In the genomic region with DNA sequence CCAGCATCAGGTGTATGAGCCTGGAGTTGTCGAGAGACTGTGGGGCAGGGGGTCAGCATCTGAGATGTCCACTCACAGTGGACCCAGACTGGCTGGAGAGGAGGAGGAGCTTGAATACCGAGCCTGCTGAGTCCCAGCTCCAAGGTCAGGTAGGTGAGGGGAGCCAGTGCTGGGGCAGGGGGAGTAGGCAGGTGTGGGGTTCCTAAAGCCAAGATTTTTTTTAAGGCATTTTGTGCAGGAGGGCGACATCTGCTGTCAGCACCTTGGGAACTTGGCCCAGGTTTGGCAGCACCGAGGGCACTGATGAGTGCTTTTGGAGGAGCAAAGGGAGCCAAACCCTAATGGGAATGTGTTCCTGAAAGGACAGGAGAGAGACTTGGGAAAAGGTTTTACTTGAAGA, we compare ENCODE assay signal across 28 cellular contexts.
DNase-seq lines count a peak whose midpoint lies in the region; ATAC-seq and TF ChIP-seq lines count a peak whose summit lies in the region.
"Had no signal": no experiment of that assay in that cellular context is flagged by ENCODE, and none has a peak within 500 bp of the region (broad histone marks: within the 10 kb centered on the region; RNA-seq: fewer than 3 reads in every experiment).

No MANE protein-coding gene starts in this region.

- no peak for TF ChIP-seq CTCF in WTC11 (IDR thresholded peaks at IDR 0.05)
- no peak for TF ChIP-seq CTCF in endothelial cell (IDR thresholded peaks at IDR 0.05; ENCODE audit: unreplicated experiment)
- TF ChIP-seq CTCF in suprapubic skin (IDR thresholded peaks at IDR 0.05): no peak

- no peaks in the 10 kb centered on the region for H3K9me3 Mint-ChIP-seq in activated CD4-positive, alpha-beta memory T cell treated with anti-CD3 and anti-CD28 coated beads, Interleukin-2, amount 10 ng/mL, durations not matched to agents 7 days and 5 days
- no peaks in the 10 kb centered on the region for H3K9me3 Mint-ChIP-seq in activated CD4-positive, alpha-beta memory T cell treated with anti-CD3 and anti-CD28 coated beads for 36 hours
- no peaks in the 10 kb centered on the region for H3K9me3 Mint-ChIP-seq in WTC11
- no peaks in the 10 kb centered on the region for H3K9me3 Mint-ChIP-seq in endothelial cell (ENCODE audit: unreplicated experiment)
- H3K9me3 Mint-ChIP-seq in stimulated activated effector memory CD8-positive, alpha-beta T cell treated with anti-CD3 and anti-CD28 coated beads, Interleukin-12 subunit alpha, Interleukin-12 subunit beta, amount 100 ng/mL, for 72 hours: no peaks in the 10 kb centered on the region

- H3K36me3 Mint-ChIP-seq in activated CD4-positive, alpha-beta memory T cell treated with anti-CD3 and anti-CD28 coated beads, Interleukin-2, amount 10 ng/mL, durations not matched to agents 7 days and 5 days (ENCODE audit: low read depth): peaks cover 48% of the 10 kb centered on the region
- H3K36me3 Mint-ChIP-seq in activated CD4-positive, alpha-beta memory T cell treated with anti-CD3 and anti-CD28 coated beads for 36 hours: peaks cover 63% of the 10 kb centered on the region
- H3K36me3 Mint-ChIP-seq in WTC11 (peaks cover 59% of the 10 kb centered on the region), endothelial cell (ENCODE audit: low read depth, unreplicated experiment) (peaks cover 63% of the 10 kb centered on the region)
- H3K36me3 Mint-ChIP-seq in stimulated activated effector memory CD8-positive, alpha-beta T cell treated with anti-CD3 and anti-CD28 coated beads, Interleukin-12 subunit alpha, Interleukin-12 subunit beta, amount 100 ng/mL, for 72 hours: peaks cover 88% of the 10 kb centered on the region

- no peak for DNase-seq in activated CD4-positive, alpha-beta memory T cell treated with anti-CD3 and anti-CD28 coated beads, Interleukin-2, amount 10 ng/mL, durations not matched to agents 7 days and 5 days
- no peak for DNase-seq in activated CD4-positive, alpha-beta memory T cell treated with anti-CD3 and anti-CD28 coated beads for 36 hours
- DNase-seq in WTC11 (ENCODE audit: low spot score) (no peak), endothelial cell (ENCODE audit: low spot score) (no peak), suprapubic skin (ENCODE audit: low spot score in 2 of 2) (no peak), kidney tubule cell (ENCODE audit: low spot score) (no peak)
- no peak for DNase-seq in stimulated activated effector memory CD8-positive, alpha-beta T cell treated with anti-CD3 and anti-CD28 coated beads, Interleukin-12 subunit alpha, Interleukin-12 subunit beta, amount 100 ng/mL, for 72 hours (ENCODE audit: low spot score in 2 of 2)
- DNase-seq: activated effector memory CD4-positive, alpha-beta T cell treated with anti-CD3 and anti-CD28 coated beads, Interleukin-2, amount 50 U/mL, for 16 hours; amniotic stem cell; COR-L47; cortex of kidney; DND-41; hypothalamus; left ventricle myocardium superior; midbrain; NCI-H1092 treated with DMSO at 0.1 percent for 48 hours; NCI-H1930; NCI-H226; NCI-H748 treated with DMSO at 0.1 percent for 48 hours; OCI-M1; psoas muscle; upper lobe of right lung had no signal

- no peak for TF ChIP-seq POLR2A in suprapubic skin (IDR thresholded peaks at IDR 0.05)

- H3K27ac ChIP-seq in suprapubic skin: no peak overlapping the region
- H3K27ac ChIP-seq: A549, gastroesophageal sphincter, psoas muscle, upper lobe of right lung, VCaP had no signal

- H3K4me3 ChIP-seq in suprapubic skin: no peak overlapping the region
- H3K4me3 ChIP-seq: A549, gastroesophageal sphincter, psoas muscle, upper lobe of right lung had no signal

- ATAC-seq in WTC11 (no peak), GM18858 (IDR thresholded peaks at IDR 0.05; ENCODE audit: unreplicated experiment) (no peak)
- no peak for ATAC-seq in stimulated activated effector memory CD8-positive, alpha-beta T cell treated with anti-CD3 and anti-CD28 coated beads, Interleukin-12 subunit alpha, Interleukin-12 subunit beta, amount 100 ng/mL, for 72 hours
- ATAC-seq: A549, gastroesophageal sphincter, HepG2, left ventricle myocardium superior, psoas muscle, SK-N-SH treated with all-trans-retinoic acid at 6 μM for 48 hours, upper lobe of right lung had no signal

- intact Hi-C loops in activated CD4-positive, alpha-beta memory T cell treated with anti-CD3 and anti-CD28 coated beads for 36 hours (cut with micrococcal nuclease): no loop called here

- no peak overlapping the region for H3K4me3 Mint-ChIP-seq in activated CD4-positive, alpha-beta memory T cell treated with anti-CD3 and anti-CD28 coated beads, Interleukin-2, amount 10 ng/mL, durations not matched to agents 7 days and 5 days
- no peak overlapping the region for H3K4me3 Mint-ChIP-seq in activated CD4-positive, alpha-beta memory T cell treated with anti-CD3 and anti-CD28 coated beads for 36 hours
- no peak overlapping the region for H3K4me3 Mint-ChIP-seq in WTC11
- peak overlapping the region; percentile 28 for H3K4me3 Mint-ChIP-seq in endothelial cell (ENCODE audit: unreplicated experiment)
- H3K4me3 Mint-ChIP-seq in stimulated activated effector memory CD8-positive, alpha-beta T cell treated with anti-CD3 and anti-CD28 coated beads, Interleukin-12 subunit alpha, Interleukin-12 subunit beta, amount 100 ng/mL, for 72 hours: no peak overlapping the region

- no peaks in the 10 kb centered on the region for H3K27me3 ChIP-seq in suprapubic skin
- H3K27me3 ChIP-seq: gastroesophageal sphincter, upper lobe of right lung had no signal

- H3K36me3 ChIP-seq in suprapubic skin: peaks cover 94% of the 10 kb centered on the region

- WGBS in suprapubic skin: 76% methylated on average over 4 of the region's 4 CpGs

- H3K27ac Mint-ChIP-seq in activated CD4-positive, alpha-beta memory T cell treated with anti-CD3 and anti-CD28 coated beads, Interleukin-2, amount 10 ng/mL, durations not matched to agents 7 days and 5 days: peak overlapping the region; percentile 42
- no peak overlapping the region for H3K27ac Mint-ChIP-seq in activated CD4-positive, alpha-beta memory T cell treated with anti-CD3 and anti-CD28 coated beads for 36 hours
- H3K27ac Mint-ChIP-seq in WTC11: peak overlapping the region; percentile 71
- H3K27ac Mint-ChIP-seq in endothelial cell (ENCODE audit: unreplicated experiment): peak overlapping the region; percentile 9
- H3K27ac Mint-ChIP-seq in stimulated activated effector memory CD8-positive, alpha-beta T cell treated with anti-CD3 and anti-CD28 coated beads, Interleukin-12 subunit alpha, Interleukin-12 subunit beta, amount 100 ng/mL, for 72 hours: peak overlapping the region; percentile 39

- peaks cover 4% of the 10 kb centered on the region for H3K4me1 Mint-ChIP-seq in activated CD4-positive, alpha-beta memory T cell treated with anti-CD3 and anti-CD28 coated beads, Interleukin-2, amount 10 ng/mL, durations not matched to agents 7 days and 5 days
- H3K4me1 Mint-ChIP-seq in activated CD4-positive, alpha-beta memory T cell treated with anti-CD3 and anti-CD28 coated beads for 36 hours (ENCODE audit: low read depth): peaks cover 10% of the 10 kb centered on the region
- H3K4me1 Mint-ChIP-seq in WTC11 (peaks cover 6% of the 10 kb centered on the region), endothelial cell (ENCODE audit: unreplicated experiment) (peaks cover 24% of the 10 kb centered on the region)
- peaks cover 29% of the 10 kb centered on the region for H3K4me1 Mint-ChIP-seq in stimulated activated effector memory CD8-positive, alpha-beta T cell treated with anti-CD3 and anti-CD28 coated beads, Interleukin-12 subunit alpha, Interleukin-12 subunit beta, amount 100 ng/mL, for 72 hours

- no peaks in the 10 kb centered on the region for H3K27me3 Mint-ChIP-seq in activated CD4-positive, alpha-beta memory T cell treated with anti-CD3 and anti-CD28 coated beads, Interleukin-2, amount 10 ng/mL, durations not matched to agents 7 days and 5 days
- no peaks in the 10 kb centered on the region for H3K27me3 Mint-ChIP-seq in activated CD4-positive, alpha-beta memory T cell treated with anti-CD3 and anti-CD28 coated beads for 36 hours
- H3K27me3 Mint-ChIP-seq in WTC11 (ENCODE audit: low read depth) (no peaks in the 10 kb centered on the region), endothelial cell (ENCODE audit: unreplicated experiment) (peaks cover 10% of the 10 kb centered on the region)

- POLR2A ChIA-PET in activated CD4-positive, alpha-beta memory T cell treated with anti-CD3 and anti-CD28 coated beads, Interleukin-2, amount 10 ng/mL, durations not matched to agents 7 days and 5 days (lab: Charles Lee): no interaction called here
- POLR2A ChIA-PET in activated CD4-positive, alpha-beta memory T cell treated with anti-CD3 and anti-CD28 coated beads for 36 hours (lab: Charles Lee): no interaction called here
- POLR2A ChIA-PET in WTC11 (lab: Charles Lee): no interaction called here

- H3K4me1 ChIP-seq in suprapubic skin: no peaks in the 10 kb centered on the region
- H3K4me1 ChIP-seq: A549, gastroesophageal sphincter, psoas muscle, upper lobe of right lung had no signal

- TF ChIP-seq EP300 in suprapubic skin (IDR thresholded peaks at IDR 0.05): no peak

- H3K9me3 ChIP-seq in suprapubic skin: no peaks in the 10 kb centered on the region
- H3K9me3 ChIP-seq: A549, gastroesophageal sphincter, psoas muscle, upper lobe of right lung had no signal

- CTCF ChIA-PET in activated CD4-positive, alpha-beta memory T cell treated with anti-CD3 and anti-CD28 coated beads, Interleukin-2, amount 10 ng/mL, durations not matched to agents 7 days and 5 days (lab: Charles Lee): no interaction called here
- CTCF ChIA-PET in activated CD4-positive, alpha-beta memory T cell treated with anti-CD3 and anti-CD28 coated beads for 36 hours (lab: Charles Lee): no interaction called here
- CTCF ChIA-PET in WTC11 (lab: Charles Lee): interaction anchor here (1.0 kb wide), 1 partner anchor 134 kb away, joined by 3 read pairs; no protein-coding TSS in a partner anchor

TF ChIP-seq in WTC11, 78 proteins besides CTCF, POLR2A, EP300 and RAD21 (continues in another document):
- TF ChIP-seq CBFB (CRISPR knock-in tag; IDR thresholded peaks at IDR 0.05; ENCODE audit: low read depth) (no peak), ZNF396 (CRISPR knock-in tag; IDR thresholded peaks at IDR 0.05; ENCODE audit: borderline replicate concordance) (no peak)
- TF ChIP-seq, protein P1, sequence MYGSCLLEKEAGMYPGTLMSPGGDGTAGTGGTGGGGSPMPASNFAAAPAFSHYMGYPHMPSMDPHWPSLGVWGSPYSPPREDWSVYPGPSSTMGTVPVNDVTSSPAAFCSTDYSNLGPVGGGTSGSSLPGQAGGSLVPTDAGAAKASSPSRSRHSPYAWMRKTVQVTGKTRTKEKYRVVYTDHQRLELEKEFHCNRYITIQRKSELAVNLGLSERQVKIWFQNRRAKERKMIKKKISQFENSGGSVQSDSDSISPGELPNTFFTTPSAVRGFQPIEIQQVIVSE (CRISPR knock-in tag; IDR thresholded peaks at IDR 0.05; ENCODE audit: borderline replicate concordance): no peak
